In the genomic region with DNA sequence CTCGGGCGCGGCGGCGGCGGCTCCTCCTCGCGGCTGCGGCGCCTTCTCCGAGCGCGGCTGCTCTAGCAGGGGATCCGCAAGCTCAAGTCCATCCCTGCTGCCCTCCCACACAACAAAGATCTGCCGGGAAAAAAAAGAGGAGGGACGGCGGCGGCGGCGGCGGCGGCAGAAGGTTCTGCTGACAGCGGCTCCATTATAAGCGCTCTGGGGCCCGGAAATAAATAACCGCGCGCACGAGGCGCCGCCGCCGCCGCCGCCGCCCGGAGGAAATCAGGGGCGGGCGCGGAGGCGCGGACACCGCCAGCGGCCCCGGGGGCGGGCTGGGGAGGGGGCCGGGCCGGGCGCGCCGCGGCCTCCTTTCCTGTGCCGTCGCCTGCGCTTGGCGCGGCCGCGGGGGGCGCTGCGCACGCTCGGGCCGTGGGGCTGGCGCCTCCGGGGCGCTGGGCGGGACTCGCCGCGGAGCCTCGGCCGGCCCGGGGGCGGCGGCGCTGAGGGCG, we compare ENCODE assay signal across 8 cellular contexts. TPM values are rescaled to one million over a fixed set of nuclear protein-coding genes. Genes with fewer than 3 reads are reported as not detected.
DNase-seq lines count a peak whose midpoint lies in the region; ATAC-seq and TF ChIP-seq lines count a peak whose summit lies in the region.

A gene (minus strand): TSS at position 206 of the 497 bp plus-strand sequence. CDS start 331 bp downstream, outside the sequence.

- no peaks in the 10 kb centered on the region for H3K9me3 Mint-ChIP-seq in progenitor cell of endocrine pancreas (ENCODE audit: low read depth)

- DNase-seq in GM12865 (ENCODE audit: low read depth) (peak; percentile 84), HCT116 (ENCODE audit: low read depth, low spot score) (peak; percentile 16), MM.1S (peak; percentile 86), heart left ventricle (peak; percentile 87 to 90 (median 88)), progenitor cell of endocrine pancreas (ENCODE audit: low spot score, unreplicated experiment) (peak; percentile 74), upper lobe of left lung (peak; percentile 80 to 97)

- H3K4me1 Mint-ChIP-seq in progenitor cell of endocrine pancreas (ENCODE audit: low read depth) = peaks cover 22% of the 10 kb centered on the region

- CTCF ChIA-PET in HCT116 (lab: Charles Lee) = interaction anchor here (0.7 kb wide), 2 partner anchors 132 to 182 kb away, joined by 3 read pairs; no protein-coding TSS in a partner anchor

- H2AFZ ChIP-seq in HCT116 (ENCODE audit: low read depth, low read length, poor library complexity, severe bottlenecking) (no peak within 1 kb of the TSS), MM.1S (ENCODE audit: low read length) (peak within 1 kb of the TSS; percentile 84), SU-DHL-6 (ENCODE audit: low read depth, low read length, severe bottlenecking) (peak within 1 kb of the TSS; percentile 96)

- H3K36me3 ChIP-seq in HCT116 (ENCODE audit: control insufficient read depth in 1 of 2, insufficient read depth in 2 of 2, low read length in 2 of 2) (no peaks in the 10 kb centered on the region), MM.1S (replicated peaks; ENCODE audit: insufficient read depth, low read length) (no peaks in the 10 kb centered on the region), SU-DHL-6 (ENCODE audit: low read length) (no peaks in the 10 kb centered on the region), heart left ventricle (no peaks in the 10 kb centered on the region), upper lobe of left lung (no peaks in the 10 kb centered on the region)

- H3K9ac ChIP-seq in HCT116 (ENCODE audit: low read length) (peak within 1 kb of the TSS; percentile 71), MM.1S (ENCODE audit: low read length) (peak within 1 kb of the TSS; percentile 76), SU-DHL-6 (ENCODE audit: low read length) (peak within 1 kb of the TSS; percentile 86)

- peaks cover 27% of the 10 kb centered on the region for H3K27me3 Mint-ChIP-seq in progenitor cell of endocrine pancreas

- H3K9me3 ChIP-seq in HCT116 (ENCODE audit: control insufficient read depth in 1 of 2, insufficient read depth in 1 of 2, low read depth in 1 of 2, low read length in 2 of 2) = no peaks in the 10 kb centered on the region
- H3K9me3 ChIP-seq in MM.1S (replicated peaks; ENCODE audit: insufficient read depth, low read length) = no peaks in the 10 kb centered on the region
- no peaks in the 10 kb centered on the region for H3K9me3 ChIP-seq in SU-DHL-6 (ENCODE audit: insufficient read depth, low read length)
- no peaks in the 10 kb centered on the region for H3K9me3 ChIP-seq in heart left ventricle
- H3K9me3 ChIP-seq in upper lobe of left lung = no peaks in the 10 kb centered on the region

- H3K79me2 ChIP-seq in HCT116 (ENCODE audit: insufficient read depth, low read length) = peaks cover 28% of the 10 kb centered on the region
- H3K79me2 ChIP-seq in MM.1S (ENCODE audit: low read length) = peaks cover 46% of the 10 kb centered on the region
- peaks cover 47% of the 10 kb centered on the region for H3K79me2 ChIP-seq in SU-DHL-6 (ENCODE audit: insufficient read depth, low read length)

- H3K9me2 ChIP-seq in HCT116 (ENCODE audit: insufficient read depth) (no peaks in the 10 kb centered on the region), MM.1S (replicated peaks; ENCODE audit: insufficient read depth, low read length) (no peaks in the 10 kb centered on the region), SU-DHL-6 (replicated peaks; ENCODE audit: insufficient read depth, low read length) (no peaks in the 10 kb centered on the region)

- TF ChIP-seq POLR2A in HCT116 (IDR thresholded peaks at IDR 0.05; ENCODE audit: borderline replicate concordance, extremely low read depth, insufficient read depth, insufficient read length) (peak; percentile 49), heart left ventricle (IDR thresholded peaks at IDR 0.05) (no peak), upper lobe of left lung (IDR thresholded peaks at IDR 0.05) (no peak)

- H3K27me3 ChIP-seq in HCT116 (ENCODE audit: insufficient read depth, low read length) = no peaks in the 10 kb centered on the region
- no peaks in the 10 kb centered on the region for H3K27me3 ChIP-seq in MM.1S (replicated peaks; ENCODE audit: insufficient read depth, low read length)
- H3K27me3 ChIP-seq in SU-DHL-6 (ENCODE audit: low read length) = no peaks in the 10 kb centered on the region
- H3K27me3 ChIP-seq in heart left ventricle = peaks cover 0 to 4% (median 0%) of the 10 kb centered on the region in 9 donors
- H3K27me3 ChIP-seq in upper lobe of left lung = no peaks in the 10 kb centered on the region

- no peaks in the 10 kb centered on the region; the same call in 1 of the 2 replicates for H3F3A ChIP-seq in MM.1S (ENCODE audit: insufficient read depth, low read length)
- peaks cover 12% of the 10 kb centered on the region for H3F3A ChIP-seq in SU-DHL-6 (ENCODE audit: insufficient read depth)

- POLR2A ChIA-PET in HCT116 (lab: Charles Lee) = interaction anchor here (0.7 kb wide), 1 partner anchor 542 kb away, joined by 3 read pairs; no protein-coding TSS in a partner anchor

- H3K4me2 ChIP-seq in HCT116 (ENCODE audit: low read length) (peak within 1 kb of the TSS; percentile 81), MM.1S (ENCODE audit: low read depth, low read length) (peak within 1 kb of the TSS; percentile 96), SU-DHL-6 (ENCODE audit: low read depth, low read length, poor library complexity, severe bottlenecking) (peak within 1 kb of the TSS; percentile 97)

- 0 to 1% (median 0%) methylated on average over 29 to 75 of the region's 78 CpGs for WGBS in adipose tissue, 3 donors
- 0 to 2% (median 1%) methylated on average over 13 to 78 of the region's 78 CpGs for WGBS in heart left ventricle, 4 donors
- 0% methylated on average over 3 to 25 of the region's 78 CpGs for WGBS in upper lobe of left lung, 2 donors

- H3K4me3 ChIP-seq in GM12865 (ENCODE audit: low read depth, low read length) (peak within 1 kb of the TSS; percentile 75), HCT116 (replicated peaks in 1 of 2; ENCODE audit: low read depth in 1 of 2, low read length in 2 of 2) (peak within 1 kb of the TSS; percentile 71 to 73), MM.1S (ENCODE audit: low read length) (peak within 1 kb of the TSS; percentile 89), SU-DHL-6 (ENCODE audit: insufficient read depth, low read length, poor library complexity, severe bottlenecking) (peak within 1 kb of the TSS; percentile 73), heart left ventricle (peak within 1 kb of the TSS; percentile 75 to 97 (median 89)), upper lobe of left lung (peak within 1 kb of the TSS; percentile 70 to 93 (median 75))

- peak within 1 kb of the TSS; percentile 82 for H3K4me3 Mint-ChIP-seq in progenitor cell of endocrine pancreas (ENCODE audit: low read depth)

- peaks cover 3 to 15% of the 10 kb centered on the region in 2 experiments; a peak in 3 of 4 replicates for H3K4me1 ChIP-seq in HCT116 (ENCODE audit: control insufficient read depth in 1 of 2, insufficient read depth in 2 of 2, low read length in 2 of 2)
- H3K4me1 ChIP-seq in MM.1S (ENCODE audit: low read length) = peaks cover 10% of the 10 kb centered on the region
- H3K4me1 ChIP-seq in heart left ventricle = peaks cover 0 to 32% (median 17%) of the 10 kb centered on the region in 12 donors
- peaks cover 11 to 22% (median 16%) of the 10 kb centered on the region in 4 donors for H3K4me1 ChIP-seq in upper lobe of left lung

- RAD21 ChIA-PET in HCT116 (lab: Charles Lee; ENCODE audit: low non-redundant PET in 1 of 2, low total read pairs in 2 of 2, uncharacterized antibody in 2 of 2, unreplicated experiment in 2 of 2) = interaction anchor here in 1 of 2 experiments (0.6 kb wide), 2 partner anchors 60 to 131 kb away, joined by 4 to 7 read pairs; no protein-coding TSS in a partner anchor

- H3K27ac ChIP-seq in HCT116 (ENCODE audit: low read depth, low read length) (peak within 1 kb of the TSS; percentile 47; the same call in 1 of the 2 replicates), MM.1S (ENCODE audit: low read length) (peak within 1 kb of the TSS; percentile 42; the same call in 1 of the 2 replicates), SU-DHL-6 (ENCODE audit: low read depth, low read length) (peak within 1 kb of the TSS; percentile 71), adipose tissue (ENCODE audit: low read depth, low read length) (peak within 1 kb of the TSS; percentile 54), heart left ventricle (peak within 1 kb of the TSS; percentile 94 to 100 (median 98)), upper lobe of left lung (peak within 1 kb of the TSS; percentile 86 to 95 (median 90))

- H3K27ac Mint-ChIP-seq in progenitor cell of endocrine pancreas = peak within 1 kb of the TSS; percentile 89

- no peaks in the 10 kb centered on the region for H4K20me1 ChIP-seq in HCT116 (ENCODE audit: insufficient read depth)
- H4K20me1 ChIP-seq in MM.1S (ENCODE audit: insufficient read depth, low read length) = no peaks in the 10 kb centered on the region
- peaks cover 7% of the 10 kb centered on the region; the same call in 1 of the 2 replicates for H4K20me1 ChIP-seq in SU-DHL-6 (ENCODE audit: low read depth, low read length)

- TF ChIP-seq EP300 in upper lobe of left lung (IDR thresholded peaks at IDR 0.05) = no peak

- no TSS peak for BruUV-seq in HCT116 (replicated peaks; lab: Mats Ljungman, UMichigan)

- intact Hi-C loops in HCT116 (cut with micrococcal nuclease) (loop anchor here (2.0 to 5.0 kb wide), 2 partner anchors 136 to 145 kb away; no protein-coding TSS in a partner anchor), heart left ventricle (cut with DNase I) (loop anchor here (1.0 to 10.0 kb wide), 19 partner anchors 43 to 184 kb away; no protein-coding TSS in a partner anchor)

- TF ChIP-seq CTCF in GM12865 (IDR thresholded peaks at IDR 0.05; ENCODE audit: insufficient read depth, low read depth, low read length, missing control alignments) = peak; percentile 51
- 0 out of 6 replicates have a peak, but pooled peaks of 1 of the 3 experiments have one; percentile 6 for TF ChIP-seq CTCF in HCT116 (IDR thresholded peaks at IDR 0.05 in 2 of 3, conservative IDR thresholded peaks at IDR 0.05 in 1 of 3; ENCODE audit: borderline replicate concordance in 1 of 3, insufficient read depth in 1 of 3, low read depth in 2 of 3, low read length in 2 of 3)
- no peak for TF ChIP-seq CTCF in MM.1S (IDR thresholded peaks at IDR 0.05; ENCODE audit: low read length)
- no peak for TF ChIP-seq CTCF in SU-DHL-6 (IDR thresholded peaks at IDR 0.05; ENCODE audit: insufficient read depth, low read length, poor library complexity, severe bottlenecking)
- peak in 2 of 12 donors; percentile 23 to 33 for TF ChIP-seq CTCF in heart left ventricle (IDR thresholded peaks at IDR 0.05)
- no peak for TF ChIP-seq CTCF in progenitor cell of endocrine pancreas (IDR thresholded peaks at IDR 0.05; ENCODE audit: unreplicated experiment)
- TF ChIP-seq CTCF in upper lobe of left lung (IDR thresholded peaks at IDR 0.05) = peak in 5 of 6 experiments; percentile 46 to 75 (median 56)

- TF ChIP-seq RAD21 in HCT116 (IDR thresholded peaks at IDR 0.05; ENCODE audit: low read depth) = no peak

- H3K36me3 Mint-ChIP-seq in progenitor cell of endocrine pancreas (ENCODE audit: insufficient read depth) = no peaks in the 10 kb centered on the region

- peak; percentile 94 for ATAC-seq in HCT116
- ATAC-seq in heart left ventricle = peak; percentile 52 to 93 (median 82)
- ATAC-seq in upper lobe of left lung (ENCODE audit: low FRiP score in 2 of 2) = peak; percentile 94 to 96

RNA-seq across cellular contexts. Expression of the gene that starts here (rescaled TPM):
- total RNA-seq in HCT116 (2021; ENCODE audit: unreplicated experiment) (65.2 TPM), heart left ventricle (100 to 1,000 TPM in 8 of 9 donors, 10 to 100 TPM in 1; 87.1 to 260 (median 177) TPM), progenitor cell of endocrine pancreas (29.9 and 32.6 TPM in 2 replicates), upper lobe of left lung (10 to 100 TPM; 17.2 to 66.7 (median 24.5) TPM)
- polyA plus RNA-seq in HCT116 (2012) = 43.3 and 45.2 TPM in 2 replicates
- polyA plus RNA-seq in adipose tissue (10 to 100 TPM; 16.9 to 21.6 (median 17.5) TPM), heart left ventricle (10 to 100 TPM; 54.1 to 59.7 TPM)

Comparison
In these comparisons a context has a peak if more than half of its experiments do, and no peak if none do; other contexts are left out.
1. Peak in every context shown above with its lines: DNase-seq, ATAC-seq, H3K4me3 ChIP-seq and H3K27ac ChIP-seq.
2. DNase-seq: peak in every context shown above with its lines; median percentile 88 in upper lobe of left lung; 88 in heart left ventricle; 86 in MM.1S; 84 in GM12865; 74 in progenitor cell of endocrine pancreas; 16 in HCT116.
3. CTCF ChIP-seq: peak in GM12865 (single experiment) and upper lobe of left lung (5 of 6); none in MM.1S (single experiment), SU-DHL-6 (single experiment) and progenitor cell of endocrine pancreas (single experiment).
4. H3K27ac ChIP-seq: peak in every context shown above with its lines; median percentile 98 in heart left ventricle; 90 in upper lobe of left lung; 71 in SU-DHL-6; 54 in adipose tissue; 47 in HCT116; 42 in MM.1S.